Comparison of ENCODE assay signal across 6 cellular contexts in the genomic region with DNA sequence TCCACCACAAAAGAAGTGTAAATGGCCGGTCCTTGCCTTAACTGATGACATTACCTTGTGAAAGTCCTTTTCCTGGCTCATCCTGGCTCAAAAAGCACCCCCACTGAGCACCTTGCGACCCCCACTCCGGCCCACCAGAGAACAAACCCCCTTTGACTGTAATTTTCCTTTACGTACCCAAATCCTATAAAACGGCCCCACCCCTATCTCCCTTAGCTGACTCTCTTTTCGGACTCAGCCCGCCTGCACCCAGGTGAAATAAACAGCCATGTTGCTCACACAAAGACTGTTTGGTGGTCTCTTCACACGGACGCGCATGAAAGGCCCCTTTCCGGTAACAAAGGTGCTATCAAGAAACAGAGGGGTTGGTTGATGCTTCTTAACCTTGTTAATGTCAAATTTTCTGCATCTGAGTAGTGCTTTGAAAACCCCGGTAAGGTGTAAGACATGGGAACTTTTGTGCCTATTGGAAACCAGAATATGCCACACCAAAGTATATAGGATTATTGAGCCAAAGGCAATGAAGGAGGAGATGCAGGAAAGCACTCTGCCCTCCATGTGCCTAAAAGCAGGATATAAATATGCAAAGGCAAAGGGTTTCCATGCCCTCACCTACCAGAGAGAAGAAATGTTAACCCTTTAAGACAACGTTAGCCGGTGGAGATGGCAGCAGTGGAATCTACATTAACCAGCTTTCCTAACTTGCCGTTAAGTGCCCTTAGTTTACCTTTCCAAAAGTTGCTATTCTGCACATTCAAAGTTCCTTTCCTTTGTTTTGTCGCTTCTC.
DNase-seq lines count a peak whose midpoint lies in the region; FAIRE-seq and TF ChIP-seq lines count a peak whose summit lies in the region.
"Not testable (repeated sequence)": the region's sequence is repeated elsewhere in the genome, so short reads cannot be mapped to it uniquely, and the experiment has no call there.

No MANE protein-coding gene starts in this region.

- peak; percentile 60 for FAIRE-seq in bronchial epithelial cell (lab: Jason Lieb, UNC)

- not testable (repeated sequence) for H2BK15ac ChIP-seq in H9 (ENCODE audit: low read depth, low read length)

- H3K4me3 ChIP-seq in HUES64 (ENCODE audit: low read length); bronchial epithelial cell (ENCODE audit: low read depth, low read length); esophagus muscularis mucosa: not testable (repeated sequence)
- peak overlapping the region; percentile 30 for H3K4me3 ChIP-seq in iPS-18a (ENCODE audit: low read length)

- peak overlapping the region; percentile 67 for H3T11ph ChIP-seq in H9 (ENCODE audit: low read length)

- H3K9ac ChIP-seq in H9 (ENCODE audit: extremely low read depth, insufficient read length, low read length) = not testable (repeated sequence)
- H3K9ac ChIP-seq in HUES64 (ENCODE audit: low read depth, low read length) = peak overlapping the region; percentile 73
- peak overlapping the region; percentile 32 for H3K9ac ChIP-seq in iPS-18a (ENCODE audit: low read length)

- not testable (repeated sequence) for H4K91ac ChIP-seq in H9 (ENCODE audit: insufficient read length, low read depth, low read length)

- not testable (repeated sequence) for H3K9me3 Mint-ChIP-seq in H9; osteocyte (ENCODE audit: unreplicated experiment)

- H2AK5ac ChIP-seq in H9 (ENCODE audit: insufficient read length, low read length) = not testable (repeated sequence)

- peak overlapping the region; percentile 64 for H2BK5ac ChIP-seq in H9 (ENCODE audit: insufficient read length, low read length)

- H3K27me3 Mint-ChIP-seq in H9 (ENCODE audit: low read depth); osteocyte (ENCODE audit: unreplicated experiment): not testable (repeated sequence)

- not testable (repeated sequence) for H3K23ac ChIP-seq in H9 (ENCODE audit: insufficient read length, low read depth, low read length)

- H3K4ac ChIP-seq in H9 (ENCODE audit: low read depth, low read length) = not testable (repeated sequence)

- not testable (repeated sequence) for H3K79me1 ChIP-seq in H9 (ENCODE audit: insufficient read depth, low read depth, low read length, poor library complexity, severe bottlenecking)

- H3K14ac ChIP-seq in H9 (ENCODE audit: insufficient read depth, low read length) = not testable (repeated sequence)

- H3K27ac Mint-ChIP-seq in H9 = peak overlapping the region in 1 of 3 experiments; percentile 94; a peak in 4 of 7 replicates
- not testable (repeated sequence) for H3K27ac Mint-ChIP-seq in osteocyte (ENCODE audit: unreplicated experiment)

- H3K4me1 Mint-ChIP-seq in H9 (peaks cover 28 to 31% of the 10 kb centered on the region in 2 experiments), osteocyte (ENCODE audit: unreplicated experiment) (peaks cover 13% of the 10 kb centered on the region)

- not testable (repeated sequence) for H3K9me3 ChIP-seq in H9 (ENCODE audit: control insufficient read depth, low read depth, low read length); HUES64 (ENCODE audit: insufficient read depth, low read depth, low read length); esophagus muscularis mucosa; iPS-18a (ENCODE audit: control insufficient read depth, low read depth, low read length)

- not testable (repeated sequence) for TF ChIP-seq EP300 in esophagus muscularis mucosa (IDR thresholded peaks at IDR 0.05)

- not testable (repeated sequence) for H3K4me1 ChIP-seq in H9 (ENCODE audit: insufficient read depth, low read length); esophagus muscularis mucosa
- H3K4me1 ChIP-seq in HUES64 (ENCODE audit: insufficient read depth, low read length) (peaks cover 19% of the 10 kb centered on the region), iPS-18a (ENCODE audit: control insufficient read depth, low read depth, low read length) (peaks cover 21% of the 10 kb centered on the region)

- H3K27me3 ChIP-seq in H9 (ENCODE audit: insufficient read depth, low read length); HUES64 (ENCODE audit: insufficient read depth, low read length); bronchial epithelial cell (ENCODE audit: control insufficient read depth, insufficient read depth, low read length); esophagus muscularis mucosa; iPS-18a (ENCODE audit: control insufficient read depth, insufficient read depth, low read length): not testable (repeated sequence)

- peak overlapping the region; percentile 97 for H3K27ac ChIP-seq in H9 (ENCODE audit: insufficient read length, low read depth, low read length)
- peak overlapping the region; percentile 93 for H3K27ac ChIP-seq in HUES64 (ENCODE audit: low read depth, low read length)
- not testable (repeated sequence) for H3K27ac ChIP-seq in esophagus muscularis mucosa (replicated peaks in 1 of 4); iPS-18a (ENCODE audit: low read length)

- peak overlapping the region; percentile 39 to 51; a peak in 4 of 5 replicates for H3K4me3 Mint-ChIP-seq in H9
- H3K4me3 Mint-ChIP-seq in osteocyte (ENCODE audit: unreplicated experiment) = not testable (repeated sequence)

- H2BK20ac ChIP-seq in H9 (ENCODE audit: low read depth, low read length, poor library complexity, severe bottlenecking) = not testable (repeated sequence)

- not testable (repeated sequence) for TF ChIP-seq CTCF in H9 (conservative IDR thresholded peaks at IDR 0.05); bronchial epithelial cell (IDR thresholded peaks at IDR 0.05; ENCODE audit: insufficient read depth, low read length, severe bottlenecking); esophagus muscularis mucosa (IDR thresholded peaks at IDR 0.05); osteocyte (IDR thresholded peaks at IDR 0.05)

- peaks cover 6 to 10% (median 10%) of the 10 kb centered on the region in 3 experiments for H3K36me3 Mint-ChIP-seq in H9 (ENCODE audit: insufficient read depth in 1 of 3, low read depth in 3 of 3)
- H3K36me3 Mint-ChIP-seq in osteocyte (ENCODE audit: unreplicated experiment) = not testable (repeated sequence)

- peak overlapping the region; percentile 40 for H3K4me2 ChIP-seq in H9 (ENCODE audit: insufficient read depth, insufficient read length, low read length)

- H3K79me2 ChIP-seq in H9 (ENCODE audit: insufficient read depth, low read length) = not testable (repeated sequence)

- H2BK120ac ChIP-seq in H9 (ENCODE audit: low read depth, low read length, poor library complexity, severe bottlenecking) = not testable (repeated sequence)

- H3K36me3 ChIP-seq in HUES64 (ENCODE audit: insufficient read depth, low read length); bronchial epithelial cell (ENCODE audit: control insufficient read depth, insufficient read depth, low read length); esophagus muscularis mucosa: not testable (repeated sequence)
- peaks cover 14% of the 10 kb centered on the region for H3K36me3 ChIP-seq in iPS-18a (ENCODE audit: control insufficient read depth, low read depth, low read length)

- H4K5ac ChIP-seq in H9 (ENCODE audit: insufficient read length, low read depth, low read length) = not testable (repeated sequence)

- H3K23me2 ChIP-seq in H9 (ENCODE audit: insufficient read length, low read depth, low read length, poor library complexity, severe bottlenecking) = not testable (repeated sequence)

- H2AFZ ChIP-seq in H9 (ENCODE audit: low read length) = not testable (repeated sequence)

- not testable (repeated sequence) for H4K20me1 ChIP-seq in H9 (ENCODE audit: control insufficient read depth, insufficient read depth, insufficient read length)

- H3K18ac ChIP-seq in H9 (ENCODE audit: insufficient read length, low read depth, low read length) = not testable (repeated sequence)

- TF ChIP-seq POLR2A in esophagus muscularis mucosa (IDR thresholded peaks at IDR 0.05; ENCODE audit: low read depth) = not testable (repeated sequence)

- not testable (repeated sequence) for H3K56ac ChIP-seq in H9 (ENCODE audit: insufficient read length, low read depth, low read length)

- DNase-seq in H9 = peak; percentile 37
- not testable (repeated sequence) for DNase-seq in bronchial epithelial cell (ENCODE audit: low read depth)
- peak; percentile 29 for DNase-seq in esophagus muscularis mucosa (ENCODE audit: extremely low spot score)
- peak; percentile 27 for DNase-seq in osteocyte (ENCODE audit: extremely low spot score, unreplicated experiment)

- not testable (repeated sequence) for H4K8ac ChIP-seq in H9 (replicated peaks; ENCODE audit: insufficient read length, low read depth, low read length)

- intact Hi-C loops in esophagus muscularis mucosa (cut with DNase I) = not testable (repeated sequence)

- WGBS in H9 (ENCODE audit: extremely low coverage, insufficient read length, low lambda C conversion rate) = no CpG with 5 or more reads among the region's 16 CpGs
- 13% methylated on average over 15 of the region's 16 CpGs for WGBS in HUES64
- WGBS in esophagus muscularis mucosa = 86% methylated on average over 16 of the region's 16 CpGs

- H2BK12ac ChIP-seq in H9 (ENCODE audit: insufficient read length, low read depth, low read length) = not testable (repeated sequence)
